Comparison of ENCODE assay signal across 6 cellular contexts in genomic region chr3:19234157-19234784, GRCh38.
A peak's percentile ranks its signal among the peaks of the same experiment; 100 is the strongest.
DNase-seq lines count a peak whose midpoint lies in the region; FAIRE-seq and TF ChIP-seq lines count a peak whose summit lies in the region.
"Not testable (repeated sequence)": the region's sequence is repeated elsewhere in the genome, so short reads cannot be mapped to it uniquely, and the experiment has no call there.

No MANE protein-coding gene starts in this region.

- H2BK5ac ChIP-seq in H9 (ENCODE audit: insufficient read length, low read length) = not testable (repeated sequence)

- not testable (repeated sequence) for H3K9ac ChIP-seq in H9 (ENCODE audit: extremely low read depth, insufficient read length, low read length); kidney (ENCODE audit: low read length in 2 of 2)

- not testable (repeated sequence) for H3K23ac ChIP-seq in H9 (ENCODE audit: insufficient read length, low read depth, low read length)

- H3K4me2 ChIP-seq in H9 (ENCODE audit: insufficient read depth, insufficient read length, low read length) = not testable (repeated sequence)

- not testable (repeated sequence) for H3K4ac ChIP-seq in H9 (ENCODE audit: low read depth, low read length)

- not testable (repeated sequence) for H3K27ac ChIP-seq in H9 (ENCODE audit: insufficient read length, low read depth, low read length); kidney (ENCODE audit: low read depth in 2 of 2, low read length in 2 of 2); testis

- not testable (repeated sequence) for H3K79me2 ChIP-seq in H9 (ENCODE audit: insufficient read depth, low read length)

- H3K4me3 Mint-ChIP-seq in H9; chondrocyte (ENCODE audit: unreplicated experiment): not testable (repeated sequence)

- not testable (repeated sequence) for H3K27ac Mint-ChIP-seq in H9; chondrocyte (ENCODE audit: unreplicated experiment)

- H3K18ac ChIP-seq in H9 (ENCODE audit: insufficient read length, low read depth, low read length) = not testable (repeated sequence)

- not testable (repeated sequence) for H3T11ph ChIP-seq in H9 (ENCODE audit: low read length)

- intact Hi-C loops in kidney (cut with DNase I); posterior vena cava (cut with DNase I); testis (cut with DNase I; ENCODE audit: low total_unique reads): not testable (repeated sequence)

- not testable (repeated sequence) for H3K56ac ChIP-seq in H9 (ENCODE audit: insufficient read length, low read depth, low read length)

- not testable (repeated sequence) for H2BK20ac ChIP-seq in H9 (ENCODE audit: low read depth, low read length, poor library complexity, severe bottlenecking)

- not testable (repeated sequence) for FAIRE-seq in kidney (lab: Jason Lieb, UNC)

- H3K9me3 Mint-ChIP-seq in H9; chondrocyte (ENCODE audit: low read depth): not testable (repeated sequence)

- H3K36me3 ChIP-seq in kidney (ENCODE audit: control insufficient read depth in 1 of 2, insufficient read depth in 2 of 2, low read length in 2 of 2); testis (ENCODE audit: low read depth, missing control alignments): not testable (repeated sequence)

- not testable (repeated sequence) for TF ChIP-seq CTCF in H9 (conservative IDR thresholded peaks at IDR 0.05); chondrocyte (IDR thresholded peaks at IDR 0.05); kidney (IDR thresholded peaks at IDR 0.05; ENCODE audit: borderline replicate concordance, extremely low read depth, insufficient read depth); testis (IDR thresholded peaks at IDR 0.05)

- H2BK12ac ChIP-seq in H9 (ENCODE audit: insufficient read length, low read depth, low read length) = not testable (repeated sequence)

- H3K4me1 Mint-ChIP-seq in H9 = peaks cover 10 to 14% of the 10 kb centered on the region in 2 experiments; a peak in 3 of 4 replicates
- not testable (repeated sequence) for H3K4me1 Mint-ChIP-seq in chondrocyte (ENCODE audit: low read depth)

- not testable (repeated sequence) for H4K20me1 ChIP-seq in H9 (ENCODE audit: control insufficient read depth, insufficient read depth, insufficient read length)

- not testable (repeated sequence) for H3K79me1 ChIP-seq in H9 (ENCODE audit: insufficient read depth, low read depth, low read length, poor library complexity, severe bottlenecking)

- H3K14ac ChIP-seq in H9 (ENCODE audit: insufficient read depth, low read length) = not testable (repeated sequence)

- H4K8ac ChIP-seq in H9 (replicated peaks; ENCODE audit: insufficient read length, low read depth, low read length) = not testable (repeated sequence)

- not testable (repeated sequence) for H2BK15ac ChIP-seq in H9 (ENCODE audit: low read depth, low read length)

- not testable (repeated sequence) for H4K5ac ChIP-seq in H9 (ENCODE audit: insufficient read length, low read depth, low read length)

- H3K36me3 Mint-ChIP-seq in H9 (ENCODE audit: insufficient read depth in 1 of 3, low read depth in 3 of 3); chondrocyte (ENCODE audit: low read depth): not testable (repeated sequence)

- H3K4me1 ChIP-seq in H9 (ENCODE audit: insufficient read depth, low read length); kidney (ENCODE audit: control insufficient read depth in 1 of 2, insufficient read depth in 1 of 2, low read depth in 1 of 2, low read length in 2 of 2); testis: not testable (repeated sequence)

- not testable (repeated sequence) for H3K27me3 Mint-ChIP-seq in H9 (ENCODE audit: low read depth); chondrocyte (ENCODE audit: low read depth)

- TF ChIP-seq POLR2A in testis (IDR thresholded peaks at IDR 0.05) = not testable (repeated sequence)

- H3K4me3 ChIP-seq in kidney (ENCODE audit: low read length in 2 of 2) = not testable (repeated sequence)
- H3K4me3 ChIP-seq in testis = peak overlapping the region; percentile 19 to 35

- H3K23me2 ChIP-seq in H9 (ENCODE audit: insufficient read length, low read depth, low read length, poor library complexity, severe bottlenecking) = not testable (repeated sequence)

- DNase-seq in ELF-1 (ENCODE audit: low read depth, low spot score) = peak; percentile 15
- DNase-seq in H9 = peak; percentile 44
- DNase-seq in chondrocyte (ENCODE audit: low spot score) = peak; percentile 82
- peak; percentile 72 for DNase-seq in kidney
- peak; percentile 76 for DNase-seq in posterior vena cava (ENCODE audit: low spot score)
- peak; percentile 18 for DNase-seq in testis

- not testable (repeated sequence) for H2BK120ac ChIP-seq in H9 (ENCODE audit: low read depth, low read length, poor library complexity, severe bottlenecking)

- not testable (repeated sequence) for H2AFZ ChIP-seq in H9 (ENCODE audit: low read length)

- no CpG with 5 or more reads among the region's 47 CpGs for WGBS in H9 (ENCODE audit: extremely low coverage, insufficient read length, low lambda C conversion rate)
- WGBS in testis, 2 donors = 77% methylated on average over 45 of the region's 47 CpGs; no CpG with 5 or more reads in 1 of the 2 donors

- H4K91ac ChIP-seq in H9 (ENCODE audit: insufficient read length, low read depth, low read length) = not testable (repeated sequence)

- not testable (repeated sequence) for H3K27me3 ChIP-seq in H9 (ENCODE audit: insufficient read depth, low read length); testis

- H3K9me3 ChIP-seq in H9 (ENCODE audit: control insufficient read depth, low read depth, low read length); kidney (ENCODE audit: control insufficient read depth in 1 of 2, low read length in 2 of 2); testis: not testable (repeated sequence)

- H2AK5ac ChIP-seq in H9 (ENCODE audit: insufficient read length, low read length) = not testable (repeated sequence)

Comparison
In these comparisons a context has a peak if more than half of its experiments do, and no peak if none do; other contexts are left out.
1. DNase-seq: peak in every context shown above with its lines; median percentile 82 in chondrocyte; 76 in posterior vena cava; 72 in kidney; 44 in H9; 18 in testis; 15 in ELF-1.